Comparison of ENCODE assay signal across 14 cellular contexts in genomic region chr1:6461538-6462411, GRCh38. TPM values are rescaled to one million over a fixed set of nuclear protein-coding genes. Genes with fewer than 3 reads are reported as not detected.
DNase-seq lines count a peak whose midpoint lies in the region; ATAC-seq lines count a peak whose summit lies in the region.
"Had no signal": no experiment of that assay in that cellular context is flagged by ENCODE, and none has a peak within 500 bp of the region (broad histone marks: within the 10 kb centered on the region; RNA-seq: fewer than 3 reads in every experiment).

No MANE protein-coding gene starts in this region.

- CTCF ChIA-PET in naive thymus-derived CD4-positive, alpha-beta T cell (lab: Charles Lee), result interaction anchor here (0.9 kb wide), 1 partner anchor 17 kb away, joined by 4 read pairs; no protein-coding TSS in a partner anchor

- H3K36me3 Mint-ChIP-seq in activated naive CD4-positive, alpha-beta T cell treated with anti-CD3 and anti-CD28 coated beads, Interleukin-2, amount 50 U/mL, for 24 hours, result peaks cover 13% of the 10 kb centered on the region
- H3K36me3 Mint-ChIP-seq in naive thymus-derived CD4-positive, alpha-beta T cell, result peaks cover 4 to 37% (median 17%) of the 10 kb centered on the region in 5 donors

- peak overlapping the region; percentile 83 for H3K4me3 Mint-ChIP-seq in activated naive CD4-positive, alpha-beta T cell treated with anti-CD3 and anti-CD28 coated beads, Interleukin-2, amount 50 U/mL, for 24 hours
- H3K4me3 Mint-ChIP-seq in naive thymus-derived CD4-positive, alpha-beta T cell, result peak overlapping the region; percentile 28 to 96 (median 79)

- H3K27ac ChIP-seq in naive thymus-derived CD4-positive, alpha-beta T cell (ENCODE audit: low read depth, low read length), result peak overlapping the region; percentile 99
- H3K27ac ChIP-seq: A549, ovary, PC-9 had no signal

- H3K4me1 ChIP-seq in naive thymus-derived CD4-positive, alpha-beta T cell (ENCODE audit: control insufficient read depth in 2 of 2, insufficient read depth in 2 of 2, low read length in 2 of 2), result peaks cover 31 to 53% of the 10 kb centered on the region in 2 donors
- H3K4me1 ChIP-seq: A549 had no signal

- no peak overlapping the region for H3K4me3 ChIP-seq in naive thymus-derived CD4-positive, alpha-beta T cell (ENCODE audit: low read length)
- H3K4me3 ChIP-seq: A549, mucosa of descending colon, ovary, PC-9 had no signal

- DNase-seq in activated CD4-positive, alpha-beta T cell treated with anti-CD3 and anti-CD28 coated beads for 4 hours, result peak; percentile 36 to 66
- DNase-seq in activated CD4-positive, alpha-beta T cell treated with anti-CD3 and anti-CD28 coated beads, Interleukin-2, amount 50 U/mL, for 1 hour, result no peak
- DNase-seq in ELF-1 (ENCODE audit: low read depth, low spot score) (peak; percentile 41), A172 (ENCODE audit: low spot score) (no peak), occipital lobe (lab: John Stamatoyannopoulos, UW) (no peak), NCI-H1694 treated with DMSO at 0.1 percent for 48 hours (lab: John Stamatoyannopoulos, UW) (no peak)
- DNase-seq in naive thymus-derived CD4-positive, alpha-beta T cell, result no peak
- DNase-seq: central memory CD4-positive, alpha-beta T cell; DND-41; ovary; PC-9 had no signal

- H3K9me3 ChIP-seq in naive thymus-derived CD4-positive, alpha-beta T cell (ENCODE audit: control insufficient read depth in 2 of 3, low read length in 3 of 3), result no peaks in the 10 kb centered on the region
- H3K9me3 ChIP-seq: A549, mucosa of descending colon, ovary had no signal

- peaks cover 49% of the 10 kb centered on the region for H3K4me1 Mint-ChIP-seq in activated naive CD4-positive, alpha-beta T cell treated with anti-CD3 and anti-CD28 coated beads, Interleukin-2, amount 50 U/mL, for 24 hours
- peaks cover 32 to 62% (median 55%) of the 10 kb centered on the region in 7 donors for H3K4me1 Mint-ChIP-seq in naive thymus-derived CD4-positive, alpha-beta T cell

- intact Hi-C loops in naive thymus-derived CD4-positive, alpha-beta T cell (cut with micrococcal nuclease), result loop anchor here in 1 of 2 donors (10.0 kb wide), 1 partner anchor 323 kb away; the partner anchor contains the start of gene CAMTA1

- no peaks in the 10 kb centered on the region for H3K27me3 ChIP-seq in naive thymus-derived CD4-positive, alpha-beta T cell (ENCODE audit: control insufficient read depth in 2 of 2, insufficient read depth in 2 of 2, low read length in 2 of 2)
- H3K27me3 ChIP-seq: ovary had no signal

- no peaks in the 10 kb centered on the region for H3K27me3 Mint-ChIP-seq in activated naive CD4-positive, alpha-beta T cell treated with anti-CD3 and anti-CD28 coated beads, Interleukin-2, amount 50 U/mL, for 24 hours
- peaks cover 0 to 9% (median 7%) of the 10 kb centered on the region in 5 donors for H3K27me3 Mint-ChIP-seq in naive thymus-derived CD4-positive, alpha-beta T cell

- ATAC-seq in naive thymus-derived CD4-positive, alpha-beta T cell, result no peak
- ATAC-seq: A549, mucosa of descending colon had no signal

- H3K27ac Mint-ChIP-seq in activated naive CD4-positive, alpha-beta T cell treated with anti-CD3 and anti-CD28 coated beads, Interleukin-2, amount 50 U/mL, for 24 hours, result peak overlapping the region; percentile 97
- peak overlapping the region; percentile 88 to 99 (median 96) for H3K27ac Mint-ChIP-seq in naive thymus-derived CD4-positive, alpha-beta T cell

- POLR2A ChIA-PET in naive thymus-derived CD4-positive, alpha-beta T cell (lab: Charles Lee), result interaction anchor here (0.6 to 11.7 kb wide), 10 partner anchors 9 to 229 kb away, joined by 3 to 165 read pairs (median 4); partner anchors contain the start of gene NOL9

- H3K9me3 Mint-ChIP-seq in activated naive CD4-positive, alpha-beta T cell treated with anti-CD3 and anti-CD28 coated beads, Interleukin-2, amount 50 U/mL, for 24 hours, result no peaks in the 10 kb centered on the region
- no peaks in the 10 kb centered on the region for H3K9me3 Mint-ChIP-seq in naive thymus-derived CD4-positive, alpha-beta T cell

- H3K36me3 ChIP-seq in naive thymus-derived CD4-positive, alpha-beta T cell (ENCODE audit: control insufficient read depth in 2 of 3, insufficient read depth in 3 of 3, low read length in 3 of 3), result peaks cover 9 to 43% (median 12%) of the 10 kb centered on the region in 3 experiments
- H3K36me3 ChIP-seq: ovary had no signal

RNA-seq across cellular contexts. Expression of gene TNFRSF25, which starts 4.2 kb away (rescaled TPM):
- 100 to 1,000 TPM; 151 to 352 (median 179) TPM for total RNA-seq in naive thymus-derived CD4-positive, alpha-beta T cell
- polyA plus RNA-seq in naive thymus-derived CD4-positive, alpha-beta T cell, result 10 to 100 TPM; 17.3 to 40.5 TPM
- total RNA-seq in A172 (2014; rRNA removed; shearing (Covaris generic)), result 5.1 and 6.2 TPM in 2 replicates
- total RNA-seq in occipital lobe, result 9.5 TPM

RNA-seq across cellular contexts. Expression of gene PLEKHG5, which starts 29.7 kb away (rescaled TPM):
- total RNA-seq in naive thymus-derived CD4-positive, alpha-beta T cell, result 10 to 100 TPM in 3 of 5 experiments, 1 to 10 TPM in 2; 2.2 to 15.6 (median 11.7) TPM
- 1 to 10 TPM in 1 of 2 donors, not detected in 1; 2.0 TPM for polyA plus RNA-seq in naive thymus-derived CD4-positive, alpha-beta T cell
- total RNA-seq in A172 (2014; rRNA removed; shearing (Covaris generic)), result 8.6 and 10.1 TPM in 2 replicates
- total RNA-seq in occipital lobe, result 25.6 TPM

RNA-seq across cellular contexts. Expression of gene ESPN, which starts 37.2 kb away (rescaled TPM):
- total RNA-seq in naive thymus-derived CD4-positive, alpha-beta T cell, result 1 to 10 TPM in 4 of 5 experiments, under 1 TPM in 1; 0.85 to 2.9 (median 2.3) TPM
- polyA plus RNA-seq in naive thymus-derived CD4-positive, alpha-beta T cell, result under 1 TPM; 0.40 to 0.60 TPM
- total RNA-seq in A172 (2014; rRNA removed; shearing (Covaris generic)), result 4.0 TPM in 1 of 2 replicates, not detected in the other
- not detected for total RNA-seq in occipital lobe

RNA-seq across cellular contexts. Expression of gene HES2, which starts 42.1 kb away (rescaled TPM):
- under 1 TPM in 1 of 5 experiments, not detected in 4; 0.56 TPM for total RNA-seq in naive thymus-derived CD4-positive, alpha-beta T cell
- polyA plus RNA-seq in naive thymus-derived CD4-positive, alpha-beta T cell, result not detected
- 2.0 and 3.9 TPM in 2 replicates for total RNA-seq in A172 (2014; rRNA removed; shearing (Covaris generic))
- total RNA-seq in occipital lobe, result 0.16 TPM
- polyA plus RNA-seq: ovary had no signal

Comparison
In these comparisons a context has a peak if more than half of its experiments do, and no peak if none do; other contexts are left out.
1. DNase-seq: peak in activated CD4-positive, alpha-beta T cell treated with anti-CD3 and anti-CD28 coated beads for 4 hours (2 of 2) and ELF-1 (single experiment); none in activated CD4-positive, alpha-beta T cell treated with anti-CD3 and anti-CD28 coated beads, Interleukin-2, amount 50 U/mL, for 1 hour (single experiment), naive thymus-derived CD4-positive, alpha-beta T cell (0 of 9), A172 (single experiment), occipital lobe (single experiment) and NCI-H1694 treated with DMSO at 0.1 percent for 48 hours (single experiment).
2. RNA of gene TNFRSF25, which starts 4.2 kb away (total RNA-seq): 151 to 352 TPM in naive thymus-derived CD4-positive, alpha-beta T cell; 9.5 TPM in occipital lobe (single experiment) and 5.1 to 6.2 TPM in A172; every median in the first group is over 10 times any median in the second.